ENCODE assay signal across 30 cellular contexts in the genomic region with DNA sequence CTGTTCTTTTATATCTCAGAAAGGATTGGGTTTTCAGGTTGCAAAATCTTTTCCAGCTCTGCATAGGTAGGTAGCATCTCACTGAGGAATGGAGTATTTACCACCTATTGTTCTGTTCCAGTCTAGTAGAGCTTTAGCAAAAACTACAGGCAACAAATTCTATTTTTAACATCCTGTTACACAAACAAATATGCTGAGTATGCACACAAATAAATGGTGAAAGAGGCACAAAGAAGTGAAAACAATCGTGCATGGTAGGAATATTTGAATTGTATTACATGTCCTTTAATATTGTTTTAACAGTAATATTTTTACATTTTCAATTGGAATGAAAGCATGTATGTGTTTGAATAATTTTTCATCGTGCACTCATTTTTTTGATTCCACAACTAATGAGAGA. TPM values are rescaled to one million over a fixed set of nuclear protein-coding genes. Genes with fewer than 3 reads are reported as not detected.
"Had no signal": no experiment of that assay in that cellular context is flagged by ENCODE, and none has a peak within 500 bp of the region (broad histone marks: within the 10 kb centered on the region; RNA-seq: fewer than 3 reads in every experiment).

No MANE protein-coding gene starts in this region.

- H3K4me2 ChIP-seq: neural progenitor cell had no signal

- H3K36me3 Mint-ChIP-seq: mesothelial cell of epicardium; natural killer cell; neural progenitor cell; stimulated activated effector memory CD8-positive, alpha-beta T cell treated with anti-CD3 and anti-CD28 coated beads, Interleukin-12 subunit alpha, Interleukin-12 subunit beta, amount 100 ng/mL, for 72 hours had no signal

- H3K4me1 Mint-ChIP-seq: immature natural killer cell; naive B cell; natural killer cell; stimulated activated effector memory CD8-positive, alpha-beta T cell treated with anti-CD3 and anti-CD28 coated beads, Interleukin-12 subunit alpha, Interleukin-12 subunit beta, amount 100 ng/mL, for 72 hours had no signal

- FAIRE-seq: islet of Langerhans, kidney, small intestine had no signal

- H2AFZ ChIP-seq: neural progenitor cell had no signal

- H3K4me1 ChIP-seq: lower lobe of right lung, sigmoid colon, spleen, tibial nerve, upper lobe of left lung had no signal

- H3K9me3 ChIP-seq: left lung, lower lobe of right lung, neutrophil, sigmoid colon, spleen, tibial nerve, upper lobe of left lung, vagina had no signal

- DNase-seq: hypothalamus; immature natural killer cell; kidney; left colon; left lung; lower lobe of right lung; mesendoderm; naive B cell; natural killer cell; nephron progenitor cell; occipital lobe; retina; right cardiac atrium; sigmoid colon; small intestine; spleen; stimulated activated CD4-positive, alpha-beta T cell treated with anti-CD3 and anti-CD28 coated beads, Interleukin-4, amount 100 ng/mL, for 24 hours; stimulated activated naive CD4-positive, alpha-beta T cell; substantia nigra; upper lobe of left lung had no signal

- H3K4me3 ChIP-seq: left lung, lower lobe of right lung, neural progenitor cell, sigmoid colon, spleen, tibial nerve, upper lobe of left lung, vagina had no signal

- H3K27ac Mint-ChIP-seq: immature natural killer cell; mesothelial cell of epicardium; naive B cell; natural killer cell; nephron progenitor cell; neural progenitor cell; progenitor cell of endocrine pancreas; stimulated activated effector memory CD8-positive, alpha-beta T cell treated with anti-CD3 and anti-CD28 coated beads, Interleukin-12 subunit alpha, Interleukin-12 subunit beta, amount 100 ng/mL, for 72 hours; stimulated activated naive CD8-positive, alpha-beta T cell treated with anti-CD3 and anti-CD28 coated beads, Interleukin-15, Interleukin-2, amounts not matched to agents 100 ng/mL and 50 ng/mL, for 24 hours had no signal

- ATAC-seq: left colon; left lung; lower lobe of right lung; natural killer cell; right cardiac atrium; stimulated activated effector memory CD8-positive, alpha-beta T cell treated with anti-CD3 and anti-CD28 coated beads, Interleukin-12 subunit alpha, Interleukin-12 subunit beta, amount 100 ng/mL, for 72 hours had no signal

- H3K27me3 ChIP-seq: left lung, neural progenitor cell, neutrophil, sigmoid colon, spleen, tibial nerve, upper lobe of left lung, vagina had no signal

- H3K27ac ChIP-seq: left lung, lower lobe of right lung, neural progenitor cell, neutrophil, sigmoid colon, spleen, tibial nerve, upper lobe of left lung, vagina had no signal

- H3K4me3 Mint-ChIP-seq: immature natural killer cell; mesothelial cell of epicardium; naive B cell; natural killer cell; nephron progenitor cell; neural progenitor cell; stimulated activated effector memory CD8-positive, alpha-beta T cell treated with anti-CD3 and anti-CD28 coated beads, Interleukin-12 subunit alpha, Interleukin-12 subunit beta, amount 100 ng/mL, for 72 hours; stimulated activated naive CD8-positive, alpha-beta T cell treated with anti-CD3 and anti-CD28 coated beads, Interleukin-15, Interleukin-2, amounts not matched to agents 100 ng/mL and 50 ng/mL, for 24 hours had no signal

- H3K9ac ChIP-seq: neural progenitor cell had no signal

- H3K36me3 ChIP-seq: left lung, lower lobe of right lung, neural progenitor cell, neutrophil, spleen, vagina had no signal

- H3K27me3 Mint-ChIP-seq: naive B cell; progenitor cell of endocrine pancreas; stimulated activated naive CD8-positive, alpha-beta T cell treated with anti-CD3 and anti-CD28 coated beads, Interleukin-15, Interleukin-2, amounts not matched to agents 100 ng/mL and 50 ng/mL, for 24 hours had no signal

- H3K9me3 Mint-ChIP-seq: immature natural killer cell; mesothelial cell of epicardium; naive B cell; natural killer cell; nephron progenitor cell; neural progenitor cell; stimulated activated effector memory CD8-positive, alpha-beta T cell treated with anti-CD3 and anti-CD28 coated beads, Interleukin-12 subunit alpha, Interleukin-12 subunit beta, amount 100 ng/mL, for 72 hours; stimulated activated naive CD8-positive, alpha-beta T cell treated with anti-CD3 and anti-CD28 coated beads, Interleukin-15, Interleukin-2, amounts not matched to agents 100 ng/mL and 50 ng/mL, for 24 hours had no signal

RNA-seq across cellular contexts. Expression of a gene that starts 16.5 kb away (rescaled TPM):
- total RNA-seq: pulmonary artery endothelial cell had no signal
- polyA plus RNA-seq: immature natural killer cell had no signal
